1 cellular context compared by ENCODE assay signal in genomic region chr14:22997676-22998323, GRCh38.
TF ChIP-seq lines count a peak whose summit lies in the region.

No MANE protein-coding gene starts in this region.

TF ChIP-seq in IMR-90, 13 proteins besides CTCF, POLR2A, EP300 and RAD21:
- no peak for TF ChIP-seq RCOR1 (IDR thresholded peaks at IDR 0.05; ENCODE audit: insufficient replicate concordance, low read length)
- TF ChIP-seq MAFK (IDR thresholded peaks at IDR 0.05; ENCODE audit: low read depth, low read length): no peak
- no peak for TF ChIP-seq BHLHE40 (IDR thresholded peaks at IDR 0.05; ENCODE audit: low read depth, low read length)
- no peak for TF ChIP-seq CHD1 (IDR thresholded peaks at IDR 0.05; ENCODE audit: low read depth, low read length)
- no peak for TF ChIP-seq SMC3 (IDR thresholded peaks at IDR 0.05; ENCODE audit: low read depth, low read length)
- no peak for TF ChIP-seq MXI1 (IDR thresholded peaks at IDR 0.05; ENCODE audit: borderline replicate concordance, low read depth, low read length)
- no peak for TF ChIP-seq NFE2L2 (IDR thresholded peaks at IDR 0.05; ENCODE audit: low read depth, low read length)
- no peak for TF ChIP-seq USF2 (IDR thresholded peaks at IDR 0.05; ENCODE audit: low read depth, low read length)
- no peak for TF ChIP-seq FOS (IDR thresholded peaks at IDR 0.05; ENCODE audit: low read depth, low read length)
- TF ChIP-seq CEBPB (IDR thresholded peaks at IDR 0.05; ENCODE audit: low read depth, low read length): no peak
- no peak for TF ChIP-seq ELK1 (IDR thresholded peaks at IDR 0.05; ENCODE audit: borderline replicate concordance, low read depth, low read length)
- no peak for TF ChIP-seq MAZ (IDR thresholded peaks at IDR 0.05; ENCODE audit: borderline replicate concordance, low read depth, low read length)
- TF ChIP-seq RFX5 (IDR thresholded peaks at IDR 0.05; ENCODE audit: low read depth, low read length): no peak
